ENCODE assay signal across 11 cellular contexts in the genomic region with DNA sequence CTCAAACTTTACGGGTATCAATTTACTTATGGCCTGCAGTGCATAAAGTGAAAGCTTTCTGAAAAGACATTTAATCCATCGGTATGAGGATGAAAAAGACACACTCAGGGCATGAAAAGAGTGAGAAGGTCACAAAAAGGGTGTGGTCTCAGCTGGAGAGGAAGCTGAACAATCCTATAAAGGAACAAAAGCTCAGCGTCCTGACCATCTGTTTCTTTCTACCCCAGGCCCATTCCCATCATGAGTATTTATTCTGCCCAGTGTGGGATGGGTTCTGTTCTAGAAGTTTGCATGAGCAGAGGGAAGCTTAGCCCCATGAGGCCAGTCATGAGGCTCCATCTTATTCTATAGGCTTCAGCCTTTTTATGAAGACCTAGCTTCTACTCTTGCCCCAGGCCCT.
DNase-seq lines count a peak whose midpoint lies in the region; ATAC-seq and TF ChIP-seq lines count a peak whose summit lies in the region.
"Had no signal": no experiment of that assay in that cellular context is flagged by ENCODE, and none has a peak within 500 bp of the region (broad histone marks: within the 10 kb centered on the region; RNA-seq: fewer than 3 reads in every experiment).

No MANE protein-coding gene starts in this region.

- no peak for DNase-seq in left ventricle myocardium superior
- DNase-seq in left ventricle myocardium inferior = no peak
- no peak for DNase-seq in activated CD4-positive, alpha-beta memory T cell treated with anti-CD3 and anti-CD28 coated beads, Interleukin-2, amount 10 ng/mL, durations not matched to agents 7 days and 5 days
- DNase-seq in transverse colon = no peak
- no peak for DNase-seq in stimulated activated CD4-positive, alpha-beta T cell treated with anti-CD3 and anti-CD28 coated beads, Interleukin-2, amount 100 ng/mL, for 24 hours
- no peak for DNase-seq in NCI-H2171 treated with DMSO at 0.1 percent for 48 hours (lab: John Stamatoyannopoulos, UW)
- DNase-seq in stimulated activated CD4-positive, alpha-beta T cell treated with anti-CD3 and anti-CD28 coated beads, Interleukin-4, amount 100 ng/mL, for 24 hours = no peak
- DNase-seq: NCI-H1417 treated with DMSO at 0.1 percent for 48 hours had no signal

- CTCF ChIA-PET in activated CD4-positive, alpha-beta memory T cell treated with anti-CD3 and anti-CD28 coated beads, Interleukin-2, amount 10 ng/mL, durations not matched to agents 7 days and 5 days (lab: Charles Lee) = interaction anchor here (1.0 to 4.8 kb wide), 5 partner anchors 167 to 656 kb away, joined by 3 to 25 read pairs (median 5); no protein-coding TSS in a partner anchor

- peaks cover 11% of the 10 kb centered on the region for H3K36me3 Mint-ChIP-seq in activated CD4-positive, alpha-beta memory T cell treated with anti-CD3 and anti-CD28 coated beads, Interleukin-2, amount 10 ng/mL, durations not matched to agents 7 days and 5 days (ENCODE audit: low read depth)
- H3K36me3 Mint-ChIP-seq: type B pancreatic cell had no signal

- no peaks in the 10 kb centered on the region for H3K9me3 ChIP-seq in left ventricle myocardium inferior (replicated peaks)
- no peaks in the 10 kb centered on the region for H3K9me3 ChIP-seq in gastroesophageal sphincter
- H3K9me3 ChIP-seq in transverse colon = no peaks in the 10 kb centered on the region

- 12 to 48% methylated on average over 2 to 3 of the region's 3 CpGs for WGBS in gastroesophageal sphincter (ENCODE audit: low coverage in 1 of 2), 2 donors
- 41 to 44% methylated on average over 3 of the region's 3 CpGs for WGBS in transverse colon (ENCODE audit: low coverage in 1 of 2), 2 donors

- TF ChIP-seq EP300 in gastroesophageal sphincter (IDR thresholded peaks at IDR 0.05) (no peak), transverse colon (IDR thresholded peaks at IDR 0.05; ENCODE audit: low read depth) (no peak)

- peaks cover 14% of the 10 kb centered on the region for H3K27me3 Mint-ChIP-seq in activated CD4-positive, alpha-beta memory T cell treated with anti-CD3 and anti-CD28 coated beads, Interleukin-2, amount 10 ng/mL, durations not matched to agents 7 days and 5 days
- H3K27me3 Mint-ChIP-seq: progenitor cell of endocrine pancreas, type B pancreatic cell had no signal

- ATAC-seq in left ventricle myocardium superior (peak; percentile 5), gastroesophageal sphincter (no peak)

- H3K36me3 ChIP-seq in left ventricle myocardium inferior = no peaks in the 10 kb centered on the region
- H3K36me3 ChIP-seq in gastroesophageal sphincter = no peaks in the 10 kb centered on the region
- H3K36me3 ChIP-seq in transverse colon = no peaks in the 10 kb centered on the region

- TF ChIP-seq POLR2A in gastroesophageal sphincter (IDR thresholded peaks at IDR 0.05) (no peak), transverse colon (IDR thresholded peaks at IDR 0.05) (no peak)

- H3K9me3 Mint-ChIP-seq in activated CD4-positive, alpha-beta memory T cell treated with anti-CD3 and anti-CD28 coated beads, Interleukin-2, amount 10 ng/mL, durations not matched to agents 7 days and 5 days = no peaks in the 10 kb centered on the region
- H3K9me3 Mint-ChIP-seq: type B pancreatic cell had no signal

- no peak overlapping the region for H3K4me3 ChIP-seq in left ventricle myocardium inferior
- H3K4me3 ChIP-seq in gastroesophageal sphincter = no peak overlapping the region
- no peak overlapping the region for H3K4me3 ChIP-seq in transverse colon

- no peak overlapping the region for H3K4me3 Mint-ChIP-seq in activated CD4-positive, alpha-beta memory T cell treated with anti-CD3 and anti-CD28 coated beads, Interleukin-2, amount 10 ng/mL, durations not matched to agents 7 days and 5 days
- H3K4me3 Mint-ChIP-seq: type B pancreatic cell had no signal

- intact Hi-C loops in left ventricle myocardium superior (cut with micrococcal nuclease) = no loop called here
- intact Hi-C loops in left ventricle myocardium inferior (cut with micrococcal nuclease) = no loop called here
- intact Hi-C loops in transverse colon (cut with DNase I; ENCODE audit: low total_unique reads) = no loop called here

- in situ Hi-C loops in transverse colon (cut with MboI; ENCODE audit: low pct_ligation_motif_present in 1 of 4, low pct_unique_long_range_greater_than_20kb in 1 of 4, low sequenced_read_pairs in 3 of 4) = loop anchor here in 3 of 4 donors (25.0 kb wide), 1 partner anchor 561 kb away; the partner anchor contains the start of gene BCL6 (in 3 of the 3)

- TF ChIP-seq CTCF in left ventricle myocardium inferior (IDR thresholded peaks at IDR 0.05; ENCODE audit: borderline replicate concordance) (no peak), gastroesophageal sphincter (IDR thresholded peaks at IDR 0.05) (no peak), transverse colon (IDR thresholded peaks at IDR 0.05) (no peak)

- POLR2A ChIA-PET in activated CD4-positive, alpha-beta memory T cell treated with anti-CD3 and anti-CD28 coated beads, Interleukin-2, amount 10 ng/mL, durations not matched to agents 7 days and 5 days (lab: Charles Lee) = interaction anchor here (0.8 to 1.7 kb wide), 7 partner anchors 10 to 553 kb away, joined by 3 to 8 read pairs (median 3); partner anchors contain the start of gene BCL6

- H3K27ac ChIP-seq in left ventricle myocardium inferior (replicated peaks) = no peak overlapping the region
- peak overlapping the region; percentile 88 to 96 (median 91) for H3K27ac ChIP-seq in gastroesophageal sphincter
- H3K27ac ChIP-seq in transverse colon = peak overlapping the region; percentile 75 to 81 (median 79)

- peaks cover 51% of the 10 kb centered on the region for H3K4me1 Mint-ChIP-seq in activated CD4-positive, alpha-beta memory T cell treated with anti-CD3 and anti-CD28 coated beads, Interleukin-2, amount 10 ng/mL, durations not matched to agents 7 days and 5 days

- H3K27me3 ChIP-seq in left ventricle myocardium inferior (ENCODE audit: low read depth) (no peaks in the 10 kb centered on the region), gastroesophageal sphincter (no peaks in the 10 kb centered on the region), transverse colon (no peaks in the 10 kb centered on the region)

- H3K27ac Mint-ChIP-seq in activated CD4-positive, alpha-beta memory T cell treated with anti-CD3 and anti-CD28 coated beads, Interleukin-2, amount 10 ng/mL, durations not matched to agents 7 days and 5 days = peak overlapping the region; percentile 27
- H3K27ac Mint-ChIP-seq: progenitor cell of endocrine pancreas, type B pancreatic cell had no signal

- H3K4me1 ChIP-seq in left ventricle myocardium inferior = peaks cover 95% of the 10 kb centered on the region
- H3K4me1 ChIP-seq in gastroesophageal sphincter = peaks cover 37 to 99% (median 47%) of the 10 kb centered on the region in 3 donors
- peaks cover 38 to 88% (median 61%) of the 10 kb centered on the region in 4 donors for H3K4me1 ChIP-seq in transverse colon
